In genomic region chr19:53982611-53983010, GRCh38 we compare ENCODE assay signal across 13 cellular contexts. TPM values are rescaled to one million over a fixed set of nuclear protein-coding genes. Genes with fewer than 3 reads are reported as not detected.
DNase-seq lines count a peak whose midpoint lies in the region; ATAC-seq and TF ChIP-seq lines count a peak whose summit lies in the region.
"Had no signal": no experiment of that assay in that cellular context is flagged by ENCODE, and none has a peak within 500 bp of the region (broad histone marks: within the 10 kb centered on the region; RNA-seq: fewer than 3 reads in every experiment).

No MANE protein-coding gene starts in this region.

- H3K9me3 Mint-ChIP-seq in GM23338 = peaks cover 3% of the 10 kb centered on the region; the same call in 2 of the 3 replicates

- no TSS peak for BruUV-seq in A673 (replicated peaks; lab: Mats Ljungman, UMichigan)

- no peak for TF ChIP-seq CTCF in A673 (conservative IDR thresholded peaks at IDR 0.05; ENCODE audit: low read depth, low read length)
- no peak for TF ChIP-seq CTCF in GM23338 (conservative IDR thresholded peaks at IDR 0.05; ENCODE audit: low read depth in 2 of 2)

- intact Hi-C loops in A673 (cut with micrococcal nuclease; ENCODE audit: unreplicated experiment) = no loop called here

- H3K4me1 ChIP-seq in A673 (ENCODE audit: insufficient read depth, low read length, poor library complexity, severe bottlenecking) (peaks cover 21% of the 10 kb centered on the region), GM23338 (ENCODE audit: insufficient read depth) (peaks cover 11% of the 10 kb centered on the region; the same call in 1 of the 2 replicates)

- H3F3A ChIP-seq in GM23338 (replicated peaks; ENCODE audit: low read depth) = peaks cover 17% of the 10 kb centered on the region; the same call in 1 of the 2 replicates

- H2AFZ ChIP-seq in GM23338 = no peak overlapping the region

- no peak overlapping the region for H3K4me2 ChIP-seq in GM23338
- H3K4me2 ChIP-seq: KMS-11 had no signal

- H3K36me3 ChIP-seq in A673 (ENCODE audit: insufficient read depth, low read length, poor library complexity, severe bottlenecking) = no peaks in the 10 kb centered on the region
- H3K36me3 ChIP-seq in GM23338 (ENCODE audit: insufficient read depth) = no peaks in the 10 kb centered on the region

- peaks cover 15% of the 10 kb centered on the region for H3K4me1 Mint-ChIP-seq in GM23338

- H3K36me3 Mint-ChIP-seq in GM23338 (ENCODE audit: low read depth) = peaks cover 10% of the 10 kb centered on the region; the same call in 1 of the 3 replicates

- no peaks in the 10 kb centered on the region for H3K9me2 ChIP-seq in GM23338 (ENCODE audit: insufficient read depth)

- H3K27me3 ChIP-seq in A673 (replicated peaks; ENCODE audit: insufficient read depth, low read depth, low read length, poor library complexity) (no peaks in the 10 kb centered on the region), GM23338 (ENCODE audit: insufficient read depth) (peaks cover 27% of the 10 kb centered on the region; the same call in 1 of the 2 replicates)

- H3K27me3 Mint-ChIP-seq in GM23338 (ENCODE audit: insufficient read depth, low read depth, poor library complexity) = peaks cover 29% of the 10 kb centered on the region

- CTCF ChIA-PET in A673 (lab: Charles Lee) = no interaction called here

- H3K27ac ChIP-seq in A673 (ENCODE audit: low read depth, low read length, poor library complexity, severe bottlenecking) = no peak overlapping the region
- H3K27ac ChIP-seq in GM23338 (ENCODE audit: low read depth) = no peak overlapping the region
- H3K27ac ChIP-seq: KMS-11 had no signal

- H3K79me2 ChIP-seq in GM23338 (replicated peaks; ENCODE audit: insufficient read depth) = peaks cover 6% of the 10 kb centered on the region

- no peaks in the 10 kb centered on the region for H3K9me3 ChIP-seq in A673 (ENCODE audit: low read depth, low read length, poor library complexity, severe bottlenecking)

- peaks cover 8% of the 10 kb centered on the region for H4K20me1 ChIP-seq in GM23338 (replicated peaks; ENCODE audit: insufficient read depth)

- no peak for ATAC-seq in GM23338

- no peak overlapping the region for H3K27ac Mint-ChIP-seq in GM23338

- no peak overlapping the region; the same call in 2 of the 3 replicates for H3K4me3 Mint-ChIP-seq in GM23338

- H3K4me3 ChIP-seq in A673 (ENCODE audit: low read depth, low read length, poor library complexity, severe bottlenecking) = peak overlapping the region; percentile 27
- no peak overlapping the region for H3K4me3 ChIP-seq in GM23338

- DNase-seq in A673 (ENCODE audit: low spot score) = peak; percentile 61
- DNase-seq in GM23338 (ENCODE audit: low spot score) = peak; percentile 47
- DNase-seq in astrocyte of the hippocampus (ENCODE audit: low read depth, low spot score) = peak; percentile 60
- peak; percentile 75 for DNase-seq in left kidney (ENCODE audit: low read depth, low spot score)
- no peak for DNase-seq in hippocampal formation (lab: John Stamatoyannopoulos, UW)
- no peak for DNase-seq in mucosa of gallbladder (ENCODE audit: low spot score)
- DNase-seq in NCI-H446 treated with DMSO at 0.1 percent for 48 hours (lab: John Stamatoyannopoulos, UW) = no peak
- DNase-seq in NCI-H1092 (lab: John Stamatoyannopoulos, UW) = no peak
- DNase-seq: activated CD4-positive, alpha-beta T cell treated with anti-CD3 and anti-CD28 coated beads, Interleukin-2, amount 50 U/mL, for 4 hours; amniotic stem cell; DMS153 had no signal

- POLR2A ChIA-PET in A673 (lab: Charles Lee; ENCODE audit: low non-redundant PET) = no interaction called here

TF ChIP-seq in GM23338, 12 proteins besides CTCF, POLR2A, EP300 and RAD21:
- no peak for TF ChIP-seq ZNF331 (CRISPR knock-in tag; IDR thresholded peaks at IDR 0.05; ENCODE audit: low read depth)
- TF ChIP-seq POLR2AphosphoS5 (IDR thresholded peaks at IDR 0.05; ENCODE audit: low read depth) = peak; percentile 25; the same call in 1 of the 2 replicates

RNA-seq across cellular contexts. Expression of gene CACNG6, which starts 8.8 kb away (rescaled TPM):
- total RNA-seq in A673 (2021) (0.50 TPM in 1 of 2 replicates, not detected in the other), mucosa of gallbladder (not detected)
- 0.23 and 0.38 TPM in 2 replicates for total RNA-seq in GM23338 (2014; rRNA removed; shearing (Covaris generic))
- 1.5 and 1.8 TPM in 2 replicates for polyA plus RNA-seq in GM23338 (2016; fragmentation: Nextera tagmentation; extraction: Ambion mirVana)

RNA-seq across cellular contexts. Expression of gene CACNG8, which starts 19.9 kb away (rescaled TPM):
- total RNA-seq in A673 (2021) (1.3 TPM in 2 replicates), mucosa of gallbladder (0.12 TPM)
- total RNA-seq in GM23338 (2014; rRNA removed; shearing (Covaris generic)) = 3.1 and 3.9 TPM in 2 replicates
- polyA plus RNA-seq in GM23338 (2016; fragmentation: Nextera tagmentation; extraction: Ambion mirVana) = 2.2 TPM in 2 replicates
- total RNA-seq: OCI-LY7 had no signal

Comparison
In these comparisons a context has a peak if more than half of its experiments do, and no peak if none do; other contexts are left out.
1. DNase-seq: peak in A673 (single experiment), GM23338 (single experiment), astrocyte of the hippocampus (single experiment) and left kidney (single experiment); none in hippocampal formation (0 of 2), mucosa of gallbladder (single experiment), NCI-H446 treated with DMSO at 0.1 percent for 48 hours (single experiment) and NCI-H1092 (single experiment).